In genomic region chr16:86202267-86202666, GRCh38 we compare ENCODE assay signal across 29 cellular contexts.
"Had no signal": no experiment of that assay in that cellular context is flagged by ENCODE, and none has a peak within 500 bp of the region (broad histone marks: within the 10 kb centered on the region; RNA-seq: fewer than 3 reads in every experiment).

No MANE protein-coding gene starts in this region.

- H3K4me1 ChIP-seq: heart left ventricle, prostate gland, right atrium auricular region, suprapubic skin, tibial nerve had no signal

- H3K4me3 Mint-ChIP-seq: activated T-cell treated with anti-CD3 and anti-CD28 coated beads, Interleukin-2, amount 50 U/mL, for 24 hours; activated T-helper 17 cell treated with anti-CD3 and anti-CD28 coated beads, Interleukin-2, amount 50 U/mL, for 72 hours; brain; effector memory CD8-positive, alpha-beta T cell; naive thymus-derived CD4-positive, alpha-beta T cell; neural crest cell; stimulated activated naive CD8-positive, alpha-beta T cell treated with anti-CD3 and anti-CD28 coated beads, Interleukin-15, Interleukin-2, amounts not matched to agents 100 ng/mL and 50 ng/mL, for 24 hours; T-helper 1 cell treated with Interleukin-12 subunit alpha and Interleukin-12 subunit beta and Interleukin-4 antibody, amounts not matched to agents 30 μg/mL and 1 μg/mL, for 36 hours; WTC11 had no signal

- ATAC-seq: activated naive CD4-positive, alpha-beta T cell treated with anti-CD3 and anti-CD28 coated beads, Interleukin-2, amount 50 U/mL, for 72 hours; activated T-helper 17 cell treated with anti-CD3 and anti-CD28 coated beads, Interleukin-2, amount 50 U/mL, for 72 hours; effector memory CD8-positive, alpha-beta T cell; heart left ventricle; left ventricle myocardium superior; naive thymus-derived CD4-positive, alpha-beta T cell; WTC11 had no signal

- H3K27me3 ChIP-seq: ovary had no signal

- H3K36me3 Mint-ChIP-seq: activated naive CD4-positive, alpha-beta T cell treated with anti-CD3 and anti-CD28 coated beads, Interleukin-2, amount 50 U/mL, for 72 hours; brain; naive thymus-derived CD4-positive, alpha-beta T cell; WTC11 had no signal

- H3K9me3 Mint-ChIP-seq: activated naive CD4-positive, alpha-beta T cell treated with anti-CD3 and anti-CD28 coated beads, Interleukin-2, amount 50 U/mL, for 72 hours; activated T-cell treated with anti-CD3 and anti-CD28 coated beads, Interleukin-2, amount 50 U/mL, for 24 hours; activated T-helper 17 cell treated with anti-CD3 and anti-CD28 coated beads, Interleukin-2, amount 50 U/mL, for 72 hours; effector memory CD8-positive, alpha-beta T cell; neural crest cell; stimulated activated naive CD8-positive, alpha-beta T cell treated with anti-CD3 and anti-CD28 coated beads, Interleukin-15, Interleukin-2, amounts not matched to agents 100 ng/mL and 50 ng/mL, for 24 hours; T-helper 1 cell treated with Interleukin-12 subunit alpha and Interleukin-12 subunit beta and Interleukin-4 antibody, amounts not matched to agents 30 μg/mL and 1 μg/mL, for 36 hours; WTC11 had no signal

- H3K36me3 ChIP-seq: heart left ventricle, ovary, prostate gland, right atrium auricular region, suprapubic skin, tibial nerve had no signal

- H3K4me1 Mint-ChIP-seq: activated T-helper 17 cell treated with anti-CD3 and anti-CD28 coated beads, Interleukin-2, amount 50 U/mL, for 72 hours; naive thymus-derived CD4-positive, alpha-beta T cell; neural crest cell had no signal

- H3K4me3 ChIP-seq: dorsolateral prefrontal cortex, heart left ventricle, ovary, prostate gland, right atrium auricular region, skin epidermis, suprapubic skin, tibial nerve had no signal

- H3K9me3 ChIP-seq: heart left ventricle, ovary, prostate gland, right atrium auricular region, suprapubic skin, tibial nerve had no signal

- FAIRE-seq: colon, endothelial cell of umbilical vein, islet of Langerhans had no signal

- H3K27ac ChIP-seq: dorsolateral prefrontal cortex, ovary, right atrium auricular region, skin epidermis, suprapubic skin, tibial nerve had no signal

- DNase-seq: activated CD4-positive, alpha-beta T cell treated with anti-CD3 and anti-CD28 coated beads, Interleukin-2, amount 50 U/mL, for 4 hours; activated CD8-positive, alpha-beta memory T cell treated with anti-CD3 and anti-CD28 coated beads, Interleukin-2, amount 50 U/mL, for 4 hours; activated T-cell treated with anti-CD3 and anti-CD28 coated beads, Interleukin-2, amount 50 U/mL, for 24 hours; aorta; caudate nucleus; effector memory CD8-positive, alpha-beta T cell; heart left ventricle; left ventricle myocardium superior; mammary epithelial cell; naive thymus-derived CD4-positive, alpha-beta T cell; ovary; stimulated activated CD4-positive, alpha-beta T cell treated with anti-CD3 and anti-CD28 coated beads, Interleukin-1b, Interleukin-23, amount 100 ng/mL, for 48 hours; T1000 had no signal

- H3K27ac Mint-ChIP-seq: activated naive CD4-positive, alpha-beta T cell treated with anti-CD3 and anti-CD28 coated beads, Interleukin-2, amount 50 U/mL, for 72 hours; activated T-cell treated with anti-CD3 and anti-CD28 coated beads, Interleukin-2, amount 50 U/mL, for 24 hours; activated T-helper 17 cell treated with anti-CD3 and anti-CD28 coated beads, Interleukin-2, amount 50 U/mL, for 72 hours; brain; effector memory CD8-positive, alpha-beta T cell; naive thymus-derived CD4-positive, alpha-beta T cell; stimulated activated naive CD8-positive, alpha-beta T cell treated with anti-CD3 and anti-CD28 coated beads, Interleukin-15, Interleukin-2, amounts not matched to agents 100 ng/mL and 50 ng/mL, for 24 hours; T-helper 1 cell treated with Interleukin-12 subunit alpha and Interleukin-12 subunit beta and Interleukin-4 antibody, amounts not matched to agents 30 μg/mL and 1 μg/mL, for 36 hours; WTC11 had no signal
